ENCODE assay signal across 16 cellular contexts in the genomic region with DNA sequence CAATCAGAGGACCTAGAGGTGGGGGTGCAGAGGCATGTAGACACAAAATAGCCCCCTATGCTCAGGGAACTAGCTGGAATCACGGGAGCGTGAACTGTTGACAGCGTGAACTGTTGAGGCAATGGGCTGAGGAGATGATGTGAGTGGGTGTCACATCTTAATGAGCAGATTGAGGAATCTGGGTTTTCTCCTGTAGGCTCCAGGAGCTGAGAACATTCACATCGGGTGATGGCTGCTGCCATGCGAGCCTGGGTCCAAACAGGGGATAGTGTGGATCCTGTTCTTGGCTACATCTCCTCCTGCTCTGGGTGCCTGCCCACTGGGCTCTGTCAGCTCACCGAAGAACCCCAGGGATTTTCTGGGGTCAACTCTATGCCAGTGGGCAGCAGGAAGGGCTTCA. TPM values are rescaled to one million over a fixed set of nuclear protein-coding genes. Genes with fewer than 3 reads are reported as not detected.
DNase-seq lines count a peak whose midpoint lies in the region; ATAC-seq and TF ChIP-seq lines count a peak whose summit lies in the region.
"Had no signal": no experiment of that assay in that cellular context is flagged by ENCODE, and none has a peak within 500 bp of the region (broad histone marks: within the 10 kb centered on the region; RNA-seq: fewer than 3 reads in every experiment).

No MANE protein-coding gene starts in this region.

- H3K27me3 Mint-ChIP-seq in nephron (ENCODE audit: low read depth) (no peaks in the 10 kb centered on the region), type B pancreatic cell (peaks cover 20% of the 10 kb centered on the region)
- peaks cover 59% of the 10 kb centered on the region for H3K27me3 Mint-ChIP-seq in activated naive CD4-positive, alpha-beta T cell treated with anti-CD3 and anti-CD28 coated beads for 36 hours (ENCODE audit: low read depth)

- H3K9me3 ChIP-seq in heart right ventricle (no peaks in the 10 kb centered on the region), Karpas-422 (ENCODE audit: low read length) (no peaks in the 10 kb centered on the region)

- H4K20me1 ChIP-seq in Karpas-422 (ENCODE audit: insufficient read depth, low read depth, low read length) = no peaks in the 10 kb centered on the region

- peak overlapping the region in 8 of 10 donors; percentile 66 to 89 (median 82) for H3K4me3 ChIP-seq in heart right ventricle
- H3K4me3 ChIP-seq in Karpas-422 (ENCODE audit: low read length) = no peak overlapping the region

- no peaks in the 10 kb centered on the region for H3K79me2 ChIP-seq in Karpas-422 (ENCODE audit: low read length)

- no peak overlapping the region for H3K9ac ChIP-seq in Karpas-422 (ENCODE audit: low read length)

- H3K4me1 Mint-ChIP-seq in nephron = peaks cover 26% of the 10 kb centered on the region
- H3K4me1 Mint-ChIP-seq in type B pancreatic cell (ENCODE audit: unreplicated experiment) = peaks cover 23% of the 10 kb centered on the region
- H3K4me1 Mint-ChIP-seq in activated naive CD4-positive, alpha-beta T cell treated with anti-CD3 and anti-CD28 coated beads for 36 hours (ENCODE audit: low read depth) = peaks cover 5% of the 10 kb centered on the region

- no peak for TF ChIP-seq CTCF in heart right ventricle (IDR thresholded peaks at IDR 0.05)
- no peak for TF ChIP-seq CTCF in nephron (IDR thresholded peaks at IDR 0.05; ENCODE audit: unreplicated experiment in 3 of 3)
- no peak for TF ChIP-seq CTCF in type B pancreatic cell (conservative IDR thresholded peaks at IDR 0.05)

- CTCF ChIA-PET in activated naive CD4-positive, alpha-beta T cell treated with anti-CD3 and anti-CD28 coated beads for 36 hours (lab: Charles Lee) = no interaction called here

- H3K4me3 Mint-ChIP-seq in nephron (peak overlapping the region; percentile 62 to 97 (median 94)), type B pancreatic cell (peak overlapping the region; percentile 65)
- no peak overlapping the region for H3K4me3 Mint-ChIP-seq in activated naive CD4-positive, alpha-beta T cell treated with anti-CD3 and anti-CD28 coated beads for 36 hours
- H3K4me3 Mint-ChIP-seq: activated T-cell treated with anti-CD3 and anti-CD28 coated beads, Interleukin-2, amount 50 U/mL, for 4 hours had no signal

- ATAC-seq in heart right ventricle = no peak
- ATAC-seq in Right ventricle myocardium superior (ENCODE audit: poor library complexity) = no peak
- ATAC-seq: activated T-cell treated with anti-CD3 and anti-CD28 coated beads, Interleukin-2, amount 50 U/mL, for 4 hours; left colon had no signal

- 79 to 81% methylated on average over 6 of the region's 6 CpGs for WGBS in heart right ventricle, 2 donors

- H3K27ac Mint-ChIP-seq in nephron (no peak overlapping the region), type B pancreatic cell (no peak overlapping the region)
- no peak overlapping the region for H3K27ac Mint-ChIP-seq in activated naive CD4-positive, alpha-beta T cell treated with anti-CD3 and anti-CD28 coated beads for 36 hours
- H3K27ac Mint-ChIP-seq: endodermal cell had no signal

- DNase-seq in heart right ventricle = no peak
- no peak for DNase-seq in Right ventricle myocardium superior
- DNase-seq in type B pancreatic cell (ENCODE audit: extremely low spot score, unreplicated experiment) = no peak
- no peak for DNase-seq in Karpas-422
- DNase-seq in kidney glomerular epithelial cell (lab: John Stamatoyannopoulos, UW) = no peak
- DNase-seq in activated naive CD4-positive, alpha-beta T cell treated with anti-CD3 and anti-CD28 coated beads for 36 hours = no peak
- DNase-seq: activated CD4-positive, alpha-beta T cell treated with anti-CD3 and anti-CD28 coated beads, Interleukin-2, amount 50 U/mL, for 1 hour; activated T-cell treated with anti-CD3 and anti-CD28 coated beads, Interleukin-2, amount 50 U/mL, for 4 hours; aorta; endodermal cell; left colon; MV-4-11; SIG-M5; stimulated activated CD4-positive, alpha-beta T cell treated with anti-CD3 and anti-CD28 coated beads, Interleukin-4, amount 100 ng/mL, for 24 hours had no signal

- H3K27me3 ChIP-seq in heart right ventricle (peaks cover 0 to 51% (median 0%) of the 10 kb centered on the region in 7 donors), Karpas-422 (ENCODE audit: low read length) (no peaks in the 10 kb centered on the region)

- intact Hi-C loops in heart right ventricle (cut with DNase I) (no loop called here), Right ventricle myocardium superior (cut with DNase I) (no loop called here)
- intact Hi-C loops in activated naive CD4-positive, alpha-beta T cell treated with anti-CD3 and anti-CD28 coated beads for 36 hours (cut with micrococcal nuclease) = no loop called here

- no peak overlapping the region for H2AFZ ChIP-seq in Karpas-422 (ENCODE audit: low read length)

- no peak overlapping the region for H3K4me2 ChIP-seq in Karpas-422 (ENCODE audit: low read depth, low read length, poor library complexity, severe bottlenecking)

- H3K9me3 Mint-ChIP-seq in nephron = no peaks in the 10 kb centered on the region
- no peaks in the 10 kb centered on the region for H3K9me3 Mint-ChIP-seq in type B pancreatic cell
- H3K9me3 Mint-ChIP-seq in activated naive CD4-positive, alpha-beta T cell treated with anti-CD3 and anti-CD28 coated beads for 36 hours = no peaks in the 10 kb centered on the region
- H3K9me3 Mint-ChIP-seq: activated T-cell treated with anti-CD3 and anti-CD28 coated beads, Interleukin-2, amount 50 U/mL, for 4 hours; endodermal cell had no signal

- peaks cover 0 to 46% (median 27%) of the 10 kb centered on the region in 9 donors for H3K4me1 ChIP-seq in heart right ventricle
- H3K4me1 ChIP-seq in Karpas-422 (ENCODE audit: low read length) = peaks cover 2% of the 10 kb centered on the region; the same call in 1 of the 2 replicates

- no peaks in the 10 kb centered on the region for H3K9me2 ChIP-seq in Karpas-422 (replicated peaks; ENCODE audit: insufficient read depth, low read length)

- H3K36me3 ChIP-seq in heart right ventricle (peaks cover 0 to 32% (median 10%) of the 10 kb centered on the region in 9 donors), Karpas-422 (ENCODE audit: insufficient read depth, low read length) (no peaks in the 10 kb centered on the region)

- peak overlapping the region in 9 of 10 donors; percentile 91 to 97 (median 95) for H3K27ac ChIP-seq in heart right ventricle
- peak overlapping the region; percentile 99 for H3K27ac ChIP-seq in cingulate gyrus (ENCODE audit: low read depth, low read length)
- no peak overlapping the region for H3K27ac ChIP-seq in Karpas-422 (ENCODE audit: low read length)

- H3K36me3 Mint-ChIP-seq in nephron (ENCODE audit: low read depth) (peaks cover 23% of the 10 kb centered on the region), type B pancreatic cell (peaks cover 17% of the 10 kb centered on the region)
- peaks cover 2% of the 10 kb centered on the region for H3K36me3 Mint-ChIP-seq in activated naive CD4-positive, alpha-beta T cell treated with anti-CD3 and anti-CD28 coated beads for 36 hours (ENCODE audit: low read depth)

RNA-seq across cellular contexts. Expression of gene LARP6, which starts 2.1 kb away (rescaled TPM):
- total RNA-seq in heart right ventricle (10 to 100 TPM; 23.3 to 86.2 (median 40.0) TPM), Right ventricle myocardium superior (47.6 TPM), type B pancreatic cell (ENCODE audit: low replicate concordance) (13.9 and 15.7 TPM in 2 replicates)
- polyA plus RNA-seq in heart right ventricle = 10 to 100 TPM; 22.8 to 34.8 TPM
- total RNA-seq in Karpas-422 (2014; rRNA removed; shearing (Covaris generic); ENCODE audit: low replicate concordance) = not detected in 2 replicates
- not detected for total RNA-seq in activated naive CD4-positive, alpha-beta T cell treated with anti-CD3 and anti-CD28 coated beads for 36 hours

RNA-seq across cellular contexts. Expression of gene THAP10, which starts 40.3 kb away (rescaled TPM):
- total RNA-seq in heart right ventricle = 1 to 10 TPM; 3.0 to 7.0 (median 5.0) TPM
- 1 to 10 TPM; 1.2 to 4.2 TPM for polyA plus RNA-seq in heart right ventricle
- 3.9 TPM for total RNA-seq in Right ventricle myocardium superior
- total RNA-seq in type B pancreatic cell (ENCODE audit: low replicate concordance) = 2.7 and 5.3 TPM in 2 replicates
- total RNA-seq in Karpas-422 (2014; rRNA removed; shearing (Covaris generic); ENCODE audit: low replicate concordance) = not detected in 2 replicates
- total RNA-seq in activated naive CD4-positive, alpha-beta T cell treated with anti-CD3 and anti-CD28 coated beads for 36 hours = not detected
- total RNA-seq: activated T-cell treated with anti-CD3 and anti-CD28 coated beads, Interleukin-2, amount 50 U/mL, for 4 hours had no signal

RNA-seq across cellular contexts. Expression of gene LRRC49, which starts 40.7 kb away (rescaled TPM):
- 100 to 1,000 TPM in 4 of 10 donors, 10 to 100 TPM in 6; 28.4 to 149 (median 78.9) TPM for total RNA-seq in heart right ventricle
- 10 to 100 TPM in 1 of 2 donors, 1 to 10 TPM in 1; 9.7 to 59.1 TPM for polyA plus RNA-seq in heart right ventricle
- total RNA-seq in Right ventricle myocardium superior = 45.7 TPM
- total RNA-seq in type B pancreatic cell (ENCODE audit: low replicate concordance) = 6.7 and 13.4 TPM in 2 replicates
- not detected in 2 replicates for total RNA-seq in Karpas-422 (2014; rRNA removed; shearing (Covaris generic); ENCODE audit: low replicate concordance)
- total RNA-seq in activated naive CD4-positive, alpha-beta T cell treated with anti-CD3 and anti-CD28 coated beads for 36 hours = not detected
- total RNA-seq: activated T-cell treated with anti-CD3 and anti-CD28 coated beads, Interleukin-2, amount 50 U/mL, for 4 hours had no signal

Comparison
In these comparisons a context has a peak if more than half of its experiments do, and no peak if none do; other contexts are left out.
1. RNA of gene LARP6, which starts 2.1 kb away (total RNA-seq): 47.6 TPM in Right ventricle myocardium superior (single experiment), 23.3 to 86.2 TPM in heart right ventricle and 13.9 to 15.7 TPM in type B pancreatic cell; not detected in activated naive CD4-positive, alpha-beta T cell treated with anti-CD3 and anti-CD28 coated beads for 36 hours and not detected in Karpas-422; every median in the first group is over 10 times any median in the second.